ENCODE assay signal across 29 cellular contexts in the genomic region with DNA sequence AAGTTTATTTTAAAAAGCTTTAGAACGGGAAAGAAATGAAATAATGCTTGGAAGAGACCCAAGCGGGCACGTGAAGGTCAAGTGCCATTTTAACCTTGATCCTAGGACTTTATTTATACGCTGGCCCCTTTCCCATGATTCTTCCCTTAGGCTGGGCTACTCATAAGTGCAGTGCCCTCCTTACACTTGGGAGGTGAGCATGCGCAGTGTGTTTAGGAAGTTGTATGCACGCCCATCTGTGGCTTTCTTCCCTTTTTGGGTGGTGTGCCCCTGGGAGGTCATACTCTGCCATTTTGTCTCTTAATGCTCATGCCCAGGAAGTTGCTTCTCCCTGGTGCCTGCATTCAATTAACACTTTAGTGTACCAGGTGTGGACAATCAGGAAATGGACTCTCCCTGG.
"Had no signal": no experiment of that assay in that cellular context is flagged by ENCODE, and none has a peak within 500 bp of the region (broad histone marks: within the 10 kb centered on the region; RNA-seq: fewer than 3 reads in every experiment).

No MANE protein-coding gene starts in this region.

- H3K4me3 Mint-ChIP-seq: activated CD4-positive, alpha-beta T cell treated with anti-CD3 and anti-CD28 coated beads, Interleukin-2, amount 10 ng/mL, durations not matched to agents 7 days and 5 days; activated CD8-positive, alpha-beta memory T cell treated with anti-CD3 and anti-CD28 coated beads, Interleukin-2, amount 10 ng/mL, durations not matched to agents 7 days and 5 days; activated CD8-positive, alpha-beta T cell treated with anti-CD3 and anti-CD28 coated beads for 36 hours; activated naive CD4-positive, alpha-beta T cell treated with anti-CD3 and anti-CD28 coated beads, Interleukin-2, amount 50 U/mL, for 24 hours; brain; mesothelial cell of epicardium; natural killer cell; T-helper 2 cell treated with Interferon-gamma antibody and Interleukin-4, amounts not matched to agents 5 μg/mL and 100 μg/mL, for 36 hours; type B pancreatic cell had no signal

- ATAC-seq: activated CD8-positive, alpha-beta memory T cell treated with anti-CD3 and anti-CD28 coated beads, Interleukin-2, amount 10 ng/mL, durations not matched to agents 7 days and 5 days; activated CD8-positive, alpha-beta T cell treated with anti-CD3 and anti-CD28 coated beads for 36 hours; esophagus mucosa; gastrocnemius medialis; left lung; natural killer cell; pancreas; psoas muscle had no signal

- H3K27ac ChIP-seq: gastrocnemius medialis, left lung, pancreas, psoas muscle, right atrium auricular region, testis, VCaP had no signal

- H3K9me3 ChIP-seq: gastrocnemius medialis, left lung, pancreas, psoas muscle, right atrium auricular region, spleen, testis had no signal

- H3K9me3 Mint-ChIP-seq: activated CD4-positive, alpha-beta T cell treated with anti-CD3 and anti-CD28 coated beads, Interleukin-2, amount 10 ng/mL, durations not matched to agents 7 days and 5 days; activated CD8-positive, alpha-beta T cell treated with anti-CD3 and anti-CD28 coated beads for 36 hours; activated naive CD4-positive, alpha-beta T cell treated with anti-CD3 and anti-CD28 coated beads, Interleukin-2, amount 50 U/mL, for 24 hours; brain; mesothelial cell of epicardium; natural killer cell; T-helper 2 cell treated with Interferon-gamma antibody and Interleukin-4, amounts not matched to agents 5 μg/mL and 100 μg/mL, for 36 hours had no signal

- H3K36me3 Mint-ChIP-seq: activated CD8-positive, alpha-beta memory T cell treated with anti-CD3 and anti-CD28 coated beads, Interleukin-2, amount 10 ng/mL, durations not matched to agents 7 days and 5 days; mesothelial cell of epicardium; natural killer cell had no signal

- DNase-seq: activated CD4-positive, alpha-beta T cell treated with anti-CD3 and anti-CD28 coated beads, Interleukin-2, amount 10 ng/mL, durations not matched to agents 7 days and 5 days; activated CD4-positive, CD25-positive, alpha-beta regulatory T cell treated with anti-CD3 and anti-CD28 coated beads, Interleukin-2, amount 50 U/mL, for 72 hours; activated CD8-positive, alpha-beta memory T cell treated with anti-CD3 and anti-CD28 coated beads, Interleukin-2, amount 10 ng/mL, durations not matched to agents 7 days and 5 days; activated CD8-positive, alpha-beta T cell treated with anti-CD3 and anti-CD28 coated beads for 36 hours; activated gamma-delta T cell; activated T-cell treated with anti-CD3 and anti-CD28 coated beads for 4 hours; aorta; caudate nucleus; effector memory CD4-positive, alpha-beta T cell; gastrocnemius medialis; hippocampal formation; kidney glomerular epithelial cell; left lung; natural killer cell; pancreas; psoas muscle; spleen; stimulated activated CD4-positive, alpha-beta T cell treated with anti-CD3 and anti-CD28 coated beads, Interleukin-4, amount 100 ng/mL, for 1 hour; stimulated activated naive CD4-positive, alpha-beta T cell; testis had no signal

- H3K27ac Mint-ChIP-seq: activated CD4-positive, alpha-beta T cell treated with anti-CD3 and anti-CD28 coated beads, Interleukin-2, amount 10 ng/mL, durations not matched to agents 7 days and 5 days; activated CD8-positive, alpha-beta memory T cell treated with anti-CD3 and anti-CD28 coated beads, Interleukin-2, amount 10 ng/mL, durations not matched to agents 7 days and 5 days; activated CD8-positive, alpha-beta T cell treated with anti-CD3 and anti-CD28 coated beads for 36 hours; activated naive CD4-positive, alpha-beta T cell treated with anti-CD3 and anti-CD28 coated beads, Interleukin-2, amount 50 U/mL, for 24 hours; brain; natural killer cell; T-helper 2 cell treated with Interferon-gamma antibody and Interleukin-4, amounts not matched to agents 5 μg/mL and 100 μg/mL, for 36 hours; type B pancreatic cell had no signal

- H3K36me3 ChIP-seq: left lung, pancreas, right atrium auricular region, spleen had no signal

- H3K27me3 Mint-ChIP-seq: activated CD4-positive, alpha-beta T cell treated with anti-CD3 and anti-CD28 coated beads, Interleukin-2, amount 10 ng/mL, durations not matched to agents 7 days and 5 days; activated CD8-positive, alpha-beta memory T cell treated with anti-CD3 and anti-CD28 coated beads, Interleukin-2, amount 10 ng/mL, durations not matched to agents 7 days and 5 days; activated CD8-positive, alpha-beta T cell treated with anti-CD3 and anti-CD28 coated beads for 36 hours; activated naive CD4-positive, alpha-beta T cell treated with anti-CD3 and anti-CD28 coated beads, Interleukin-2, amount 50 U/mL, for 24 hours; brain; type B pancreatic cell had no signal

- H3K4me1 ChIP-seq: gastrocnemius medialis, psoas muscle, right atrium auricular region had no signal

- H3K27me3 ChIP-seq: gastrocnemius medialis, left lung, pancreas, right atrium auricular region, spleen, testis had no signal

- H3K4me1 Mint-ChIP-seq: activated CD4-positive, alpha-beta T cell treated with anti-CD3 and anti-CD28 coated beads, Interleukin-2, amount 10 ng/mL, durations not matched to agents 7 days and 5 days; activated CD8-positive, alpha-beta memory T cell treated with anti-CD3 and anti-CD28 coated beads, Interleukin-2, amount 10 ng/mL, durations not matched to agents 7 days and 5 days; activated naive CD4-positive, alpha-beta T cell treated with anti-CD3 and anti-CD28 coated beads, Interleukin-2, amount 50 U/mL, for 24 hours had no signal

- H3K4me3 ChIP-seq: gastrocnemius medialis, left lung, lung, pancreas, psoas muscle, right atrium auricular region, spleen, testis had no signal
